13 cellular contexts compared by ENCODE assay signal in genomic region chr22:39401301-39401631, GRCh38. TPM values are rescaled to one million over a fixed set of nuclear protein-coding genes. Genes with fewer than 3 reads are reported as not detected.
DNase-seq lines count a peak whose midpoint lies in the region; ATAC-seq and TF ChIP-seq lines count a peak whose summit lies in the region.
"Had no signal": no experiment of that assay in that cellular context is flagged by ENCODE, and none has a peak within 500 bp of the region (broad histone marks: within the 10 kb centered on the region; RNA-seq: fewer than 3 reads in every experiment).

No MANE protein-coding gene starts in this region.

- no peak overlapping the region for H3K9ac ChIP-seq in SK-N-MC (ENCODE audit: insufficient read length)

- H3K36me3 Mint-ChIP-seq in activated CD4-positive, alpha-beta T cell treated with anti-CD3 and anti-CD28 coated beads, Interleukin-2, amount 10 ng/mL, durations not matched to agents 7 days and 5 days (ENCODE audit: low read depth), result peaks cover 44% of the 10 kb centered on the region
- H3K36me3 Mint-ChIP-seq in endothelial cell (ENCODE audit: low read depth, unreplicated experiment), result peaks cover 7% of the 10 kb centered on the region

- ATAC-seq in psoas muscle, result no peak
- ATAC-seq in GM18907 (IDR thresholded peaks at IDR 0.05; ENCODE audit: unreplicated experiment), result no peak

- H3K9me3 ChIP-seq in SK-N-MC (ENCODE audit: low read depth, low read length), result no peaks in the 10 kb centered on the region
- no peaks in the 10 kb centered on the region for H3K9me3 ChIP-seq in psoas muscle
- no peaks in the 10 kb centered on the region for H3K9me3 ChIP-seq in transverse colon
- H3K9me3 ChIP-seq: testis had no signal

- peak overlapping the region; percentile 46 for H3K27ac Mint-ChIP-seq in activated CD4-positive, alpha-beta T cell treated with anti-CD3 and anti-CD28 coated beads, Interleukin-2, amount 10 ng/mL, durations not matched to agents 7 days and 5 days
- H3K27ac Mint-ChIP-seq in endothelial cell (ENCODE audit: unreplicated experiment), result no peak overlapping the region

- CTCF ChIA-PET in activated CD4-positive, alpha-beta T cell treated with anti-CD3 and anti-CD28 coated beads, Interleukin-2, amount 10 ng/mL, durations not matched to agents 7 days and 5 days (lab: Charles Lee), result interaction anchor here (0.8 to 4.6 kb wide), 3 partner anchors 8 to 14 kb away, joined by 4 to 24 read pairs (median 5); no protein-coding TSS in a partner anchor
- CTCF ChIA-PET in HEK293T (lab: Yijun Ruan, JAX), result no interaction called here

- in situ Hi-C loops in transverse colon (cut with MboI; ENCODE audit: low pct_ligation_motif_present in 1 of 4, low pct_unique_long_range_greater_than_20kb in 1 of 4, low sequenced_read_pairs in 3 of 4), result no loop called here

- DNase-seq in activated CD4-positive, alpha-beta T cell treated with anti-CD3 and anti-CD28 coated beads, Interleukin-2, amount 10 ng/mL, durations not matched to agents 7 days and 5 days, result no peak
- DNase-seq in activated CD4-positive, alpha-beta T cell treated with anti-CD3 and anti-CD28 coated beads for 48 hours, result no peak
- no peak for DNase-seq in SK-N-MC (ENCODE audit: low read depth, low spot score)
- no peak for DNase-seq in endothelial cell (ENCODE audit: low spot score)
- no peak for DNase-seq in psoas muscle
- no peak for DNase-seq in transverse colon
- no peak for DNase-seq in HEK293T (ENCODE audit: extremely low spot score)
- DNase-seq: activated effector memory CD4-positive, alpha-beta T cell treated with anti-CD3 and anti-CD28 coated beads, Interleukin-2, amount 50 U/mL, for 16 hours; testis; WERI-Rb-1 had no signal

- H3K9me3 Mint-ChIP-seq in activated CD4-positive, alpha-beta T cell treated with anti-CD3 and anti-CD28 coated beads, Interleukin-2, amount 10 ng/mL, durations not matched to agents 7 days and 5 days, result no peaks in the 10 kb centered on the region
- no peaks in the 10 kb centered on the region for H3K9me3 Mint-ChIP-seq in endothelial cell (ENCODE audit: unreplicated experiment)

- no peaks in the 10 kb centered on the region; the same call in 1 of the 2 replicates for H3K36me3 ChIP-seq in SK-N-MC (ENCODE audit: insufficient read depth, low read length)
- H3K36me3 ChIP-seq in psoas muscle (ENCODE audit: insufficient read depth in 1 of 2, low read depth in 1 of 2), result peaks cover 0 to 21% of the 10 kb centered on the region in 2 donors
- no peaks in the 10 kb centered on the region for H3K36me3 ChIP-seq in transverse colon
- H3K36me3 ChIP-seq: cardiac muscle cell, WERI-Rb-1 had no signal

- peaks cover 53% of the 10 kb centered on the region for H3K4me1 Mint-ChIP-seq in activated CD4-positive, alpha-beta T cell treated with anti-CD3 and anti-CD28 coated beads, Interleukin-2, amount 10 ng/mL, durations not matched to agents 7 days and 5 days
- H3K4me1 Mint-ChIP-seq in endothelial cell (ENCODE audit: unreplicated experiment), result peaks cover 4% of the 10 kb centered on the region

- no peak for TF ChIP-seq POLR2A in transverse colon (IDR thresholded peaks at IDR 0.05)

- H3K27ac ChIP-seq in SK-N-MC (0 out of 2 replicates have a peak overlapping the region, but pooled peaks have one; percentile 25), psoas muscle (no peak overlapping the region), transverse colon (no peak overlapping the region)
- H3K27ac ChIP-seq: cardiac muscle cell, testis, WERI-Rb-1 had no signal

- TF ChIP-seq EP300 in transverse colon (IDR thresholded peaks at IDR 0.05; ENCODE audit: low read depth), result no peak

- POLR2A ChIA-PET in activated CD4-positive, alpha-beta T cell treated with anti-CD3 and anti-CD28 coated beads, Interleukin-2, amount 10 ng/mL, durations not matched to agents 7 days and 5 days (lab: Charles Lee), result interaction anchor here (1.0 kb wide), 1 partner anchor 119 kb away, joined by 3 read pairs; the partner anchor contains the start of gene ATF4
- POLR2A ChIA-PET in HEK293T (lab: Yijun Ruan, JAX), result interaction anchor here (0.7 to 1.0 kb wide), 2 partner anchors 9 to 81 kb away, joined by 3 read pairs; partner anchors contain the start of gene RPL3

- intact Hi-C loops in psoas muscle (cut with DNase I), result loop anchor here (5.0 to 10.0 kb wide), 2 partner anchors 94 to 126 kb away; no protein-coding TSS in a partner anchor
- intact Hi-C loops in transverse colon (cut with DNase I; ENCODE audit: low total_unique reads), result loop anchor here (10.0 kb wide), 1 partner anchor 114 kb away; no protein-coding TSS in a partner anchor

- peak overlapping the region; percentile 91 for H3K4me3 Mint-ChIP-seq in activated CD4-positive, alpha-beta T cell treated with anti-CD3 and anti-CD28 coated beads, Interleukin-2, amount 10 ng/mL, durations not matched to agents 7 days and 5 days
- peak overlapping the region; percentile 73 for H3K4me3 Mint-ChIP-seq in endothelial cell (ENCODE audit: unreplicated experiment)

- no peak overlapping the region for H3K4me3 ChIP-seq in SK-N-MC
- H3K4me3 ChIP-seq in psoas muscle, result peak overlapping the region; percentile 84
- H3K4me3 ChIP-seq in transverse colon, result no peak overlapping the region
- H3K4me3 ChIP-seq: testis had no signal

- 67 to 78% (median 69%) methylated on average over 4 of the region's 4 CpGs for WGBS in psoas muscle, 3 donors
- WGBS in transverse colon (ENCODE audit: low coverage in 1 of 2), 2 donors, result 85 to 100% methylated on average over 1 to 4 of the region's 4 CpGs

- TF ChIP-seq CTCF in endothelial cell (IDR thresholded peaks at IDR 0.05; ENCODE audit: unreplicated experiment) (no peak), psoas muscle (IDR thresholded peaks at IDR 0.05) (no peak), transverse colon (IDR thresholded peaks at IDR 0.05) (no peak)

- H3K27me3 ChIP-seq in psoas muscle (ENCODE audit: insufficient read depth in 3 of 3, low read length in 2 of 3) (no peaks in the 10 kb centered on the region), transverse colon (no peaks in the 10 kb centered on the region)
- H3K27me3 ChIP-seq: cardiac muscle cell, testis had no signal

- peaks cover 18% of the 10 kb centered on the region for H3K4me1 ChIP-seq in psoas muscle
- H3K4me1 ChIP-seq in transverse colon, result peaks cover 5 to 23% (median 9%) of the 10 kb centered on the region in 4 donors

- H3K27me3 Mint-ChIP-seq in activated CD4-positive, alpha-beta T cell treated with anti-CD3 and anti-CD28 coated beads, Interleukin-2, amount 10 ng/mL, durations not matched to agents 7 days and 5 days, result no peaks in the 10 kb centered on the region
- H3K27me3 Mint-ChIP-seq in endothelial cell (ENCODE audit: unreplicated experiment), result peaks cover 3% of the 10 kb centered on the region

TF ChIP-seq in HEK293T, 16 proteins besides CTCF, POLR2A, EP300 and RAD21:
- TF ChIP-seq HDGF (IDR thresholded peaks at IDR 0.05; ENCODE audit: borderline replicate concordance) (no peak), FOXK2 (IDR thresholded peaks at IDR 0.05) (no peak), LEF1 (IDR thresholded peaks at IDR 0.05; ENCODE audit: borderline replicate concordance) (no peak), ZNF384 (IDR thresholded peaks at IDR 0.05) (no peak), NFRKB (IDR thresholded peaks at IDR 0.05) (no peak), CTBP1 (IDR thresholded peaks at IDR 0.05; ENCODE audit: borderline replicate concordance) (no peak), SUZ12 (IDR thresholded peaks at IDR 0.05) (no peak), SP1 (IDR thresholded peaks at IDR 0.05) (no peak), L3MBTL2 (conservative IDR thresholded peaks at IDR 0.05) (no peak), PKNOX1 (IDR thresholded peaks at IDR 0.05) (no peak)

RNA-seq across cellular contexts. Expression of gene TAB1, which starts 1.7 kb away (rescaled TPM):
- 10 to 100 TPM; 36.4 to 40.8 TPM for total RNA-seq in activated CD4-positive, alpha-beta T cell treated with anti-CD3 and anti-CD28 coated beads, Interleukin-2, amount 10 ng/mL, durations not matched to agents 7 days and 5 days
- total RNA-seq in endothelial cell (ENCODE audit: unreplicated experiment) (24.0 TPM), psoas muscle (10 to 100 TPM in 3 of 4 donors, 1 to 10 TPM in 1; 9.7 to 22.1 (median 17.3) TPM), transverse colon (10 to 100 TPM; 14.3 to 56.5 (median 24.7) TPM)
- polyA plus RNA-seq in psoas muscle, result 10 to 100 TPM; 10.4 to 17.4 (median 12.8) TPM

RNA-seq across cellular contexts. Expression of gene SYNGR1, which starts 51.5 kb away (rescaled TPM):
- total RNA-seq in activated CD4-positive, alpha-beta T cell treated with anti-CD3 and anti-CD28 coated beads, Interleukin-2, amount 10 ng/mL, durations not matched to agents 7 days and 5 days, result under 1 TPM; 0.42 to 0.77 TPM
- total RNA-seq in endothelial cell (ENCODE audit: unreplicated experiment), result 2.9 TPM
- total RNA-seq in psoas muscle, result 10 to 100 TPM; 15.3 to 20.4 (median 16.0) TPM
- polyA plus RNA-seq in psoas muscle, result 10 to 100 TPM; 28.5 to 39.9 (median 37.1) TPM
- total RNA-seq in transverse colon, result 10 to 100 TPM in 1 of 4 donors, 1 to 10 TPM in 3; 6.7 to 10.5 (median 8.0) TPM

RNA-seq across cellular contexts. Expression of gene MGAT3, which starts 55.5 kb away (rescaled TPM):
- total RNA-seq in activated CD4-positive, alpha-beta T cell treated with anti-CD3 and anti-CD28 coated beads, Interleukin-2, amount 10 ng/mL, durations not matched to agents 7 days and 5 days, result 10 to 100 TPM; 12.8 to 15.5 TPM
- 0.87 TPM for total RNA-seq in endothelial cell (ENCODE audit: unreplicated experiment)
- total RNA-seq in psoas muscle, result 1 to 10 TPM; 1.4 to 2.2 (median 1.8) TPM
- polyA plus RNA-seq in psoas muscle, result under 1 TPM; 0.53 to 0.65 (median 0.56) TPM
- total RNA-seq in transverse colon, result 10 to 100 TPM in 1 of 4 donors, 1 to 10 TPM in 3; 1.2 to 10.1 (median 5.2) TPM
- total RNA-seq: endothelial cell of umbilical vein had no signal
- polyA plus RNA-seq: endothelial cell of umbilical vein had no signal
